In genomic region chr5:57527875-57528274, GRCh38 we compare ENCODE assay signal across 3 cellular contexts.
"Had no signal": no experiment of that assay in that cellular context is flagged by ENCODE, and none has a peak within 500 bp of the region (broad histone marks: within the 10 kb centered on the region; RNA-seq: fewer than 3 reads in every experiment).

No MANE protein-coding gene starts in this region.

- H3K4me3 ChIP-seq: GM12878 had no signal

- DNase-seq: GDM1, GF-D8 had no signal
